1 cellular context compared by ENCODE assay signal in genomic region chr2:234980476-234981187, GRCh38.
TF ChIP-seq lines count a peak whose summit lies in the region.

No MANE protein-coding gene starts in this region.

TF ChIP-seq in HCT116, 20 proteins besides CTCF, POLR2A, EP300 and RAD21 (continued from another document):
- TF ChIP-seq REST (IDR thresholded peaks at IDR 0.05; ENCODE audit: low read depth) (no peak), ZNF274 (IDR thresholded peaks at IDR 0.05; ENCODE audit: low read depth, low read length) (no peak), ELF1 (IDR thresholded peaks at IDR 0.05; ENCODE audit: borderline replicate concordance, low read depth) (no peak), ZFX (IDR thresholded peaks at IDR 0.05) (no peak), EGR1 (IDR thresholded peaks at IDR 0.05; ENCODE audit: low read depth) (no peak)
